24 cellular contexts compared by ENCODE assay signal in genomic region chr4:182488886-182489285, GRCh38.
"Had no signal": no experiment of that assay in that cellular context is flagged by ENCODE, and none has a peak within 500 bp of the region (broad histone marks: within the 10 kb centered on the region; RNA-seq: fewer than 3 reads in every experiment).

No MANE protein-coding gene starts in this region.

- DNase-seq: cortex of kidney; endodermal cell; foreskin keratinocyte; heart left ventricle; kidney; mesenchymal stem cell; mucosa of descending colon; naive B cell; stimulated activated CD4-positive, alpha-beta T cell treated with anti-CD3 and anti-CD28 coated beads, Interleukin-2, amount 100 ng/mL, for 24 hours; stimulated activated CD4-positive, alpha-beta T cell treated with anti-CD3 and anti-CD28 coated beads, Interleukin-4, amount 100 ng/mL, for 24 hours; stimulated activated naive CD4-positive, alpha-beta T cell treated with Interleukin-2 at 50 U/mL for 16 hours; stomach; tibial artery had no signal

- H3K36me3 ChIP-seq: esophagus muscularis mucosa, gastroesophageal sphincter, heart left ventricle, neutrophil, stomach, tibial artery had no signal

- FAIRE-seq: endothelial cell of umbilical vein, kidney, urothelium cell line had no signal

- H3K9ac ChIP-seq: parathyroid adenoma had no signal

- H3K4me3 ChIP-seq: esophagus muscularis mucosa, gastroesophageal sphincter, heart left ventricle, hepatocyte, mucosa of descending colon, stomach, tibial artery had no signal

- H3K4me1 ChIP-seq: foreskin keratinocyte had no signal

- H3K27ac ChIP-seq: esophagus muscularis mucosa, foreskin keratinocyte, gastroesophageal sphincter, heart left ventricle, hepatocyte, neutrophil, parathyroid adenoma, stomach, tibial artery had no signal

- H3K79me2 ChIP-seq: parathyroid adenoma had no signal

- H3K4me2 ChIP-seq: hepatocyte had no signal

- ATAC-seq: foreskin keratinocyte; gastroesophageal sphincter; heart left ventricle; left lobe of liver; mucosa of descending colon; natural killer cell treated with Interleukin-12 subunit alpha and Interleukin-12 subunit beta and Interleukin-15 and Interleukin-18, amount 100 ng/mL, for 72 hours; sciatic nerve; stimulated activated effector memory CD8-positive, alpha-beta T cell treated with anti-CD3 and anti-CD28 coated beads, Interleukin-12 subunit alpha, Interleukin-12 subunit beta, amount 100 ng/mL, for 72 hours had no signal

- H3K9me3 ChIP-seq: esophagus muscularis mucosa, gastroesophageal sphincter, mucosa of descending colon, neutrophil, stomach, tibial artery had no signal

- H2AFZ ChIP-seq: hepatocyte, parathyroid adenoma had no signal

- H3K27me3 ChIP-seq: esophagus muscularis mucosa, foreskin keratinocyte, gastroesophageal sphincter, heart left ventricle, hepatocyte, neutrophil, stomach, tibial artery had no signal
